8 cellular contexts compared by ENCODE assay signal in the genomic region with DNA sequence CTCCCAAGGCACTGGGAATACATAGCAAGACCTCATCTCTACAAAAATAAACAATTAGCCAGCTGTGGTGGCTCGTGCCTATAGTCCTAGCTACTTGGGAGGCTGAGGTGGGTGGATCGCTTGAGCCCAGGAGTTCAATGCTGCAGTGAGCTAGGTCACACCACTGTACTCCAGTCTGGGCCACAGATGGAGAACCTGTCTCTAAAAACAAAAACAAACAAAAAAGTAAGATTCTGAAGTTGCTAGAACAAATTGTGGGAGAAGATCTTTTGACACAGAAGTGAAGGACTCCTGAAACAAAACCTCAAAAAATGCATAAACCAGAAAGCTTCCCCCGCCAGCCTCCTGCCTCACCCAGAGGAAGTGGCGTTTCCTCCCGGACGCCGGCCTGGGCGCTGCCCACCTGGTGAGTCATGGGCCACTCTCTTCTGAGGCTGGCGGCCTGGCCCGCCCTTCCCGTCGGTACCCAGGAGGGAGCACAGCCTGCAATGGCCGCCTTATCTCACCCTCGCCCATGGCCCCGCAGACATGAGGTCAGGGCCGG. TPM values are rescaled to one million over a fixed set of nuclear protein-coding genes. Genes with fewer than 3 reads are reported as not detected.
A peak's percentile ranks its signal among the peaks of the same experiment; 100 is the strongest.
DNase-seq lines count a peak whose midpoint lies in the region; ATAC-seq and TF ChIP-seq lines count a peak whose summit lies in the region.

No MANE protein-coding gene starts in this region.

- H3K27ac Mint-ChIP-seq in osteocyte (ENCODE audit: unreplicated experiment) (peak overlapping the region; percentile 81), endothelial cell (ENCODE audit: unreplicated experiment) (no peak overlapping the region)

- H3K27me3 Mint-ChIP-seq in osteocyte (ENCODE audit: unreplicated experiment) (no peaks in the 10 kb centered on the region), endothelial cell (ENCODE audit: unreplicated experiment) (peaks cover 5% of the 10 kb centered on the region)

- intact Hi-C loops in prostate gland (cut with DNase I) = no loop called here

- H3K9me3 ChIP-seq in prostate gland = no peaks in the 10 kb centered on the region

- peak; percentile 55 for DNase-seq in GM04503 (ENCODE audit: low read depth)
- peak; percentile 97 for DNase-seq in NOMO-1 treated with DMSO at 0.1 percent for 48 hours (lab: John Stamatoyannopoulos, UW; ENCODE audit: unreplicated experiment)
- no peak for DNase-seq in coronary artery (ENCODE audit: low spot score)
- DNase-seq in osteocyte (ENCODE audit: extremely low spot score, unreplicated experiment) = no peak
- DNase-seq in endothelial cell (ENCODE audit: low spot score) = no peak
- DNase-seq in cerebellar cortex (ENCODE audit: low spot score) = no peak
- DNase-seq in prostate gland (ENCODE audit: low spot score) = no peak

- H3K36me3 Mint-ChIP-seq in osteocyte (ENCODE audit: unreplicated experiment) (no peaks in the 10 kb centered on the region), endothelial cell (ENCODE audit: low read depth, unreplicated experiment) (no peaks in the 10 kb centered on the region)

- peak overlapping the region; percentile 83 to 96 for H3K27ac ChIP-seq in coronary artery
- H3K27ac ChIP-seq in prostate gland = no peak overlapping the region

- H3K36me3 ChIP-seq in prostate gland = no peaks in the 10 kb centered on the region

- no peak for ATAC-seq in GM21423 (IDR thresholded peaks at IDR 0.05; ENCODE audit: unreplicated experiment)

- H3K27me3 ChIP-seq in prostate gland (replicated peaks; ENCODE audit: insufficient read depth) = no peaks in the 10 kb centered on the region

- TF ChIP-seq POLR2A in prostate gland (IDR thresholded peaks at IDR 0.05) = no peak

- H3K4me1 Mint-ChIP-seq in osteocyte (ENCODE audit: unreplicated experiment) (peaks cover 56% of the 10 kb centered on the region), endothelial cell (ENCODE audit: unreplicated experiment) (peaks cover 14% of the 10 kb centered on the region)

- H3K9me3 Mint-ChIP-seq in osteocyte (ENCODE audit: unreplicated experiment) = no peaks in the 10 kb centered on the region
- no peaks in the 10 kb centered on the region for H3K9me3 Mint-ChIP-seq in endothelial cell (ENCODE audit: unreplicated experiment)

- 67% methylated on average over 16 of the region's 16 CpGs for WGBS in prostate gland

- H3K4me3 ChIP-seq in coronary artery = peak overlapping the region; percentile 24
- no peak overlapping the region for H3K4me3 ChIP-seq in prostate gland

- H3K4me1 ChIP-seq in prostate gland (replicated peaks) = no peaks in the 10 kb centered on the region

- no peak overlapping the region for H3K4me3 Mint-ChIP-seq in osteocyte (ENCODE audit: unreplicated experiment)
- no peak overlapping the region for H3K4me3 Mint-ChIP-seq in endothelial cell (ENCODE audit: unreplicated experiment)

- no peak for TF ChIP-seq CTCF in coronary artery (IDR thresholded peaks at IDR 0.05)
- no peak for TF ChIP-seq CTCF in osteocyte (IDR thresholded peaks at IDR 0.05)
- TF ChIP-seq CTCF in endothelial cell (IDR thresholded peaks at IDR 0.05; ENCODE audit: unreplicated experiment) = no peak
- TF ChIP-seq CTCF in prostate gland (IDR thresholded peaks at IDR 0.05) = no peak

RNA-seq across cellular contexts. Expression of a gene that starts 25.4 kb away (rescaled TPM):
- total RNA-seq in osteocyte = 13.3 and 13.5 TPM in 2 replicates
- total RNA-seq in endothelial cell (ENCODE audit: unreplicated experiment) = 44.8 TPM
- 10 to 100 TPM; 34.7 to 93.4 TPM for total RNA-seq in prostate gland

Comparison
In these comparisons a context has a peak if more than half of its experiments do, and no peak if none do; other contexts are left out.
1. DNase-seq: peak in GM04503 (single experiment) and NOMO-1 treated with DMSO at 0.1 percent for 48 hours (single experiment); none in coronary artery (single experiment), osteocyte (single experiment), endothelial cell (single experiment), cerebellar cortex (single experiment) and prostate gland (single experiment).
2. H3K27ac ChIP-seq: peak in coronary artery (2 of 2); none in prostate gland (0 of 2).